Comparison of ENCODE assay signal across 1 cellular context in genomic region chr6:136792066-136792944, GRCh38.
A peak's percentile ranks its signal among the peaks of the same experiment; 100 is the strongest.
TF ChIP-seq lines count a peak whose summit lies in the region.

MAP3K5 (minus strand) TSS chr6:136792477; CDS start chr6:136792157, 320 bp downstream.

TF ChIP-seq in HepG2, 621 proteins besides CTCF, POLR2A, EP300 and RAD21 (continued from another document and continues in another):
- TF ChIP-seq ZNF574 (CRISPR knock-in tag; IDR thresholded peaks at IDR 0.05), result peak; percentile 70
- peak; percentile 85; the same call in 1 of the 2 replicates for TF ChIP-seq ZNF274 (CRISPR knock-in tag; IDR thresholded peaks at IDR 0.05)
- TF ChIP-seq, protein P1, sequence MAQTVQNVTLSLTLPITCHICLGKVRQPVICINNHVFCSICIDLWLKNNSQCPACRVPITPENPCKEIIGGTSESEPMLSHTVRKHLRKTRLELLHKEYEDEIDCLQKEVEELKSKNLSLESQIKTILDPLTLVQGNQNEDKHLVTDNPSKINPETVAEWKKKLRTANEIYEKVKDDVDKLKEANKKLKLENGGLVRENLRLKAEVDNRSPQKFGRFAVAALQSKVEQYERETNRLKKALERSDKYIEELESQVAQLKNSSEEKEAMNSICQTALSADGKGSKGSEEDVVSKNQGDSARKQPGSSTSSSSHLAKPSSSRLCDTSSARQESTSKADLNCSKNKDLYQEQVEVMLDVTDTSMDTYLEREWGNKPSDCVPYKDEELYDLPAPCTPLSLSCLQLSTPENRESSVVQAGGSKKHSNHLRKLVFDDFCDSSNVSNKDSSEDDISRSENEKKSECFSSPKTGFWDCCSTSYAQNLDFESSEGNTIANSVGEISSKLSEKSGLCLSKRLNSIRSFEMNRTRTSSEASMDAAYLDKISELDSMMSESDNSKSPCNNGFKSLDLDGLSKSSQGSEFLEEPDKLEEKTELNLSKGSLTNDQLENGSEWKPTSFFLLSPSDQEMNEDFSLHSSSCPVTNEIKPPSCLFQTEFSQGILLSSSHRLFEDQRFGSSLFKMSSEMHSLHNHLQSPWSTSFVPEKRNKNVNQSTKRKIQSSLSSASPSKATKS (CRISPR knock-in tag; IDR thresholded peaks at IDR 0.05), result no peak
- no peak for TF ChIP-seq NR3C1 (CRISPR knock-in tag; IDR thresholded peaks at IDR 0.05)
- peak; percentile 57; the same call in 1 of the 2 replicates for TF ChIP-seq ZNF543 (CRISPR knock-in tag; IDR thresholded peaks at IDR 0.05)
- no peak for TF ChIP-seq REPIN1 (CRISPR knock-in tag; IDR thresholded peaks at IDR 0.05; ENCODE audit: borderline replicate concordance, low read depth)
- TF ChIP-seq, protein P2, sequence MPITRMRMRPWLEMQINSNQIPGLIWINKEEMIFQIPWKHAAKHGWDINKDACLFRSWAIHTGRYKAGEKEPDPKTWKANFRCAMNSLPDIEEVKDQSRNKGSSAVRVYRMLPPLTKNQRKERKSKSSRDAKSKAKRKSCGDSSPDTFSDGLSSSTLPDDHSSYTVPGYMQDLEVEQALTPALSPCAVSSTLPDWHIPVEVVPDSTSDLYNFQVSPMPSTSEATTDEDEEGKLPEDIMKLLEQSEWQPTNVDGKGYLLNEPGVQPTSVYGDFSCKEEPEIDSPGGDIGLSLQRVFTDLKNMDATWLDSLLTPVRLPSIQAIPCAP (CRISPR knock-in tag; IDR thresholded peaks at IDR 0.05; ENCODE audit: low read depth), result no peak
- TF ChIP-seq ZFX (CRISPR knock-in tag; IDR thresholded peaks at IDR 0.05; ENCODE audit: low read depth), result 0 out of 2 replicates have a peak, but pooled peaks have one; percentile 20
- TF ChIP-seq MED8 (CRISPR knock-in tag; IDR thresholded peaks at IDR 0.05; ENCODE audit: insufficient replicate concordance), result no peak
- TF ChIP-seq ZNF740 (CRISPR knock-in tag; IDR thresholded peaks at IDR 0.05), result no peak
- TF ChIP-seq, protein P3, sequence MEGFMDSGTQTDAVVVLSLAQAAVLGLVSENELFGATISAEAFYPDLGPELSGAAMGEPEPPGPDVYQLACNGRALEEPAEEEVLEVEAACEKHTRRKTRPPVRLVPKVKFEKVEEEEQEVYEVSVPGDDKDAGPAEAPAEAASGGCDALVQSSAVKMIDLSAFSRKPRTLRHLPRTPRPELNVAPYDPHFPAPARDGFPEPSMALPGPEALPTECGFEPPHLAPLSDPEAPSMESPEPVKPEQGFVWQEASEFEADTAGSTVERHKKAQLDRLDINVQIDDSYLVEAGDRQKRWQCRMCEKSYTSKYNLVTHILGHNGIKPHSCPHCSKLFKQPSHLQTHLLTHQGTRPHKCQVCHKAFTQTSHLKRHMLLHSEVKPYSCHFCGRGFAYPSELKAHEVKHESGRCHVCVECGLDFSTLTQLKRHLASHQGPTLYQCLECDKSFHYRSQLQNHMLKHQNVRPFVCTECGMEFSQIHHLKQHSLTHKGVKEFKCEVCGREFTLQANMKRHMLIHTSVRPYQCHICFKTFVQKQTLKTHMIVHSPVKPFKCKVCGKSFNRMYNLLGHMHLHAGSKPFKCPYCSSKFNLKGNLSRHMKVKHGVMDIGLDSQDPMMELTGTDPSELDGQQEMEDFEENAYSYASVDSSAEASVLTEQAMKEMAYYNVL (CRISPR knock-in tag; IDR thresholded peaks at IDR 0.05; ENCODE audit: borderline replicate concordance), result peak; percentile 40; the same call in 1 of the 2 replicates
- no peak for TF ChIP-seq NFRKB (IDR thresholded peaks at IDR 0.05)
- TF ChIP-seq FOXK1 (CRISPR knock-in tag; IDR thresholded peaks at IDR 0.05; ENCODE audit: borderline replicate concordance, low read depth), result no peak
- no peak for TF ChIP-seq ZBTB38 (CRISPR knock-in tag; IDR thresholded peaks at IDR 0.05)
- TF ChIP-seq MEIS2 (CRISPR knock-in tag; IDR thresholded peaks at IDR 0.05), result no peak; the same call in 1 of the 2 replicates
- no peak for TF ChIP-seq DMTF1 (CRISPR knock-in tag; IDR thresholded peaks at IDR 0.05)
- no peak for TF ChIP-seq ZNF775 (CRISPR knock-in tag; IDR thresholded peaks at IDR 0.05; ENCODE audit: borderline replicate concordance)
- TF ChIP-seq BRD4 (CRISPR knock-in tag; IDR thresholded peaks at IDR 0.05), result no peak; the same call in 1 of the 2 replicates
- TF ChIP-seq, protein P4, sequence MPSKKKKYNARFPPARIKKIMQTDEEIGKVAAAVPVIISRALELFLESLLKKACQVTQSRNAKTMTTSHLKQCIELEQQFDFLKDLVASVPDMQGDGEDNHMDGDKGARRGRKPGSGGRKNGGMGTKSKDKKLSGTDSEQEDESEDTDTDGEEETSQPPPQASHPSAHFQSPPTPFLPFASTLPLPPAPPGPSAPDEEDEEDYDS (CRISPR knock-in tag; IDR thresholded peaks at IDR 0.05), result no peak
- no peak for TF ChIP-seq SMAD1 (CRISPR knock-in tag; IDR thresholded peaks at IDR 0.05; ENCODE audit: borderline replicate concordance, low read depth)
- TF ChIP-seq ZNF737 (CRISPR knock-in tag; IDR thresholded peaks at IDR 0.05; ENCODE audit: borderline replicate concordance), result no peak
- no peak for TF ChIP-seq ZNF142 (CRISPR knock-in tag; IDR thresholded peaks at IDR 0.05)
- TF ChIP-seq ZEB1 (IDR thresholded peaks at IDR 0.05; ENCODE audit: insufficient replicate concordance, low read depth), result peak; percentile 43
- 0 out of 2 replicates have a peak, but pooled peaks have one; percentile 15 for TF ChIP-seq HMG20B (CRISPR knock-in tag; conservative IDR thresholded peaks at IDR 0.05)
- TF ChIP-seq CENPX (CRISPR knock-in tag; IDR thresholded peaks at IDR 0.05), result no peak
- no peak for TF ChIP-seq AGO1 (IDR thresholded peaks at IDR 0.05; ENCODE audit: low read depth, low read length, poor library complexity, severe bottlenecking)
- TF ChIP-seq ATM (IDR thresholded peaks at IDR 0.05; ENCODE audit: borderline replicate concordance), result no peak
- no peak for TF ChIP-seq SUZ12 (IDR thresholded peaks at IDR 0.05; ENCODE audit: low read depth, low read length)
- peak; percentile 60; the same call in 1 of the 2 replicates for TF ChIP-seq ZNF510 (CRISPR knock-in tag; IDR thresholded peaks at IDR 0.05; ENCODE audit: low read depth)
- peak; percentile 66 for TF ChIP-seq ZNF687 (CRISPR knock-in tag; IDR thresholded peaks at IDR 0.05)
- TF ChIP-seq ZNF441 (CRISPR knock-in tag; IDR thresholded peaks at IDR 0.05; ENCODE audit: borderline replicate concordance), result no peak
- TF ChIP-seq KDM3A (CRISPR knock-in tag; IDR thresholded peaks at IDR 0.05; ENCODE audit: low read depth), result 0 out of 2 replicates have a peak, but pooled peaks have one; percentile 9
- no peak for TF ChIP-seq ZNF792 (CRISPR knock-in tag; IDR thresholded peaks at IDR 0.05)
- TF ChIP-seq, protein P5, sequence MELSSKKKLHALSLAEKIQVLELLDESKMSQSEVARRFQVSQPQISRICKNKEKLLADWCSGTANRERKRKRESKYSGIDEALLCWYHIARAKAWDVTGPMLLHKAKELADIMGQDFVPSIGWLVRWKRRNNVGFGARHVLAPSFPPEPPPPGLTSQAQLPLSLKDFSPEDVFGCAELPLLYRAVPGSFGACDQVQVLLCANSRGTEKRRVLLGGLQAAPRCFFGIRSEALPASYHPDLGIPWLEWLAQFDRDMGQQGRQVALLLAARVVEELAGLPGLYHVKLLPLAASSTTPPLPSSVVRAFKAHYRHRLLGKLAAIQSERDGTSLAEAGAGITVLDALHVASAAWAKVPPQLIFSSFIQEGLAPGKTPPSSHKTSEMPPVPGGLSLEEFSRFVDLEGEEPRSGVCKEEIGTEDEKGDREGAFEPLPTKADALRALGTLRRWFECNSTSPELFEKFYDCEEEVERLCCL (CRISPR knock-in tag; IDR thresholded peaks at IDR 0.05; ENCODE audit: borderline replicate concordance), result no peak
